17 cellular contexts compared by ENCODE assay signal in the genomic region with DNA sequence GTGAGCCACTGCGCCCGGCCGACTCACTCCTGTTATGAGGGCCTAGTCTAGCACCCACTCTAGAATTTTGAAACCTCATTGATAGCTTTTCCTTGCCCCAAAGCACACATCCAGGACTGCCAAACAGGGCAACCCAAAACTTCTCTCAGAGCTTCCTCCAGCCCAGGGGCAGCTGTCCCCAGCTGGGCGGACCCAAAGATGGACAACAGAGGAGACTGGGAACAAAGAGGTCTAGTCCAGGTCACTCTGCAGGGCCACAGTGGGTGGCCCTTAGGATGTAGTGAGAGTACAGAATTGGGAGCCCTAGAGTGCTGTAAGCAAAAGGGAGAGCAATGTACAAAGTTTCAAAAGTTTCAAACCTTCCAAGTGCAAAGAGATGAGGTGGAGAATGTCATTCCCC. TPM values are rescaled to one million over a fixed set of nuclear protein-coding genes. Genes with fewer than 3 reads are reported as not detected.
DNase-seq lines count a peak whose midpoint lies in the region; ATAC-seq and TF ChIP-seq lines count a peak whose summit lies in the region.
"Had no signal": no experiment of that assay in that cellular context is flagged by ENCODE, and none has a peak within 500 bp of the region (broad histone marks: within the 10 kb centered on the region; RNA-seq: fewer than 3 reads in every experiment).

No MANE protein-coding gene starts in this region.

- no peaks in the 10 kb centered on the region for H3K27me3 ChIP-seq in naive thymus-derived CD4-positive, alpha-beta T cell (ENCODE audit: control insufficient read depth in 2 of 2, insufficient read depth in 2 of 2, low read length in 2 of 2)
- H3K27me3 ChIP-seq in suprapubic skin: peaks cover 13% of the 10 kb centered on the region

- no peaks in the 10 kb centered on the region for H3K9me3 Mint-ChIP-seq in endothelial cell (ENCODE audit: unreplicated experiment)
- no peaks in the 10 kb centered on the region for H3K9me3 Mint-ChIP-seq in naive thymus-derived CD4-positive, alpha-beta T cell
- H3K9me3 Mint-ChIP-seq: stimulated activated memory B cell treated with anti-CD40 and anti-IgM and Interleukin-4, amounts not matched to agents 10 μg/mL and 1 μg/mL and 100 μg/mL, for 72 hours had no signal

- TF ChIP-seq CTCF in endothelial cell (IDR thresholded peaks at IDR 0.05; ENCODE audit: unreplicated experiment): no peak
- TF ChIP-seq CTCF in suprapubic skin (IDR thresholded peaks at IDR 0.05): no peak

- TF ChIP-seq POLR2A in suprapubic skin (IDR thresholded peaks at IDR 0.05): no peak

- H3K27ac ChIP-seq in naive thymus-derived CD4-positive, alpha-beta T cell (ENCODE audit: low read depth, low read length): no peak overlapping the region
- peak overlapping the region; percentile 78 for H3K27ac ChIP-seq in suprapubic skin
- H3K27ac ChIP-seq: HL-60 had no signal

- CTCF ChIA-PET in naive thymus-derived CD4-positive, alpha-beta T cell (lab: Charles Lee): interaction anchor here (1.2 kb wide), 1 partner anchor 24 kb away, joined by 4 read pairs; no protein-coding TSS in a partner anchor

- H3K27me3 Mint-ChIP-seq in T-helper 17 cell (peaks cover 74% of the 10 kb centered on the region), endothelial cell (ENCODE audit: unreplicated experiment) (peaks cover 6% of the 10 kb centered on the region)
- peaks cover 53 to 70% (median 60%) of the 10 kb centered on the region in 5 donors for H3K27me3 Mint-ChIP-seq in naive thymus-derived CD4-positive, alpha-beta T cell

- H3K36me3 Mint-ChIP-seq in T-helper 17 cell (ENCODE audit: low read depth): peaks cover 8% of the 10 kb centered on the region
- peaks cover 4% of the 10 kb centered on the region for H3K36me3 Mint-ChIP-seq in endothelial cell (ENCODE audit: low read depth, unreplicated experiment)
- peaks cover 0 to 5% (median 0%) of the 10 kb centered on the region in 5 donors for H3K36me3 Mint-ChIP-seq in naive thymus-derived CD4-positive, alpha-beta T cell
- H3K36me3 Mint-ChIP-seq: stimulated activated memory B cell treated with anti-CD40 and anti-IgM and Interleukin-4, amounts not matched to agents 10 μg/mL and 1 μg/mL and 100 μg/mL, for 72 hours had no signal

- ATAC-seq in T-helper 17 cell (no peak), HG03520 (IDR thresholded peaks at IDR 0.05; ENCODE audit: unreplicated experiment) (no peak)
- no peak for ATAC-seq in naive thymus-derived CD4-positive, alpha-beta T cell
- ATAC-seq: stimulated activated memory B cell treated with anti-CD40 and anti-IgM and Interleukin-4, amounts not matched to agents 10 μg/mL and 1 μg/mL and 100 μg/mL, for 72 hours had no signal

- H3K27ac Mint-ChIP-seq in T-helper 17 cell: no peak overlapping the region
- H3K27ac Mint-ChIP-seq in endothelial cell (ENCODE audit: unreplicated experiment): no peak overlapping the region
- no peak overlapping the region for H3K27ac Mint-ChIP-seq in naive thymus-derived CD4-positive, alpha-beta T cell
- H3K27ac Mint-ChIP-seq: stimulated activated memory B cell treated with anti-CD40 and anti-IgM and Interleukin-4, amounts not matched to agents 10 μg/mL and 1 μg/mL and 100 μg/mL, for 72 hours had no signal

- H3K4me1 Mint-ChIP-seq in T-helper 17 cell (peaks cover 15% of the 10 kb centered on the region), endothelial cell (ENCODE audit: unreplicated experiment) (peaks cover 60% of the 10 kb centered on the region)
- peaks cover 8 to 23% (median 19%) of the 10 kb centered on the region in 7 donors for H3K4me1 Mint-ChIP-seq in naive thymus-derived CD4-positive, alpha-beta T cell

- DNase-seq in T-helper 17 cell (no peak), endothelial cell (ENCODE audit: low spot score) (no peak), suprapubic skin (ENCODE audit: low spot score in 2 of 2) (no peak), NCI-H446 treated with DMSO at 0.1 percent for 48 hours (lab: John Stamatoyannopoulos, UW) (no peak), mucosa of gallbladder (ENCODE audit: low spot score) (no peak)
- DNase-seq in naive thymus-derived CD4-positive, alpha-beta T cell: no peak
- DNase-seq: cerebellar nuclear complex, foreskin fibroblast, NCI-H526 treated with DMSO at 0.1 percent for 48 hours, occipital lobe, OCI-M1, T1000 had no signal

- no peak overlapping the region for H3K4me3 ChIP-seq in naive thymus-derived CD4-positive, alpha-beta T cell (ENCODE audit: low read length)
- H3K4me3 ChIP-seq in suprapubic skin: peak overlapping the region; percentile 53
- H3K4me3 ChIP-seq: smooth muscle cell had no signal

- intact Hi-C loops in naive thymus-derived CD4-positive, alpha-beta T cell (cut with micrococcal nuclease): no loop called here

- no peaks in the 10 kb centered on the region for H3K36me3 ChIP-seq in naive thymus-derived CD4-positive, alpha-beta T cell (ENCODE audit: control insufficient read depth in 2 of 3, insufficient read depth in 3 of 3, low read length in 3 of 3)
- H3K36me3 ChIP-seq in suprapubic skin: no peaks in the 10 kb centered on the region

- H3K9me3 ChIP-seq in T-helper 17 cell (ENCODE audit: control insufficient read depth, low read length, poor library complexity, severe bottlenecking): no peaks in the 10 kb centered on the region
- H3K9me3 ChIP-seq in naive thymus-derived CD4-positive, alpha-beta T cell (ENCODE audit: control insufficient read depth in 2 of 3, low read length in 3 of 3): no peaks in the 10 kb centered on the region
- H3K9me3 ChIP-seq in suprapubic skin: no peaks in the 10 kb centered on the region

- 87% methylated on average over 4 of the region's 4 CpGs for WGBS in suprapubic skin

- H3K4me3 Mint-ChIP-seq in T-helper 17 cell (peak overlapping the region; percentile 59), endothelial cell (ENCODE audit: unreplicated experiment) (peak overlapping the region; percentile 96)
- peak overlapping the region in 8 of 10 donors; percentile 6 to 71 (median 46) for H3K4me3 Mint-ChIP-seq in naive thymus-derived CD4-positive, alpha-beta T cell

- peaks cover 0 to 4% of the 10 kb centered on the region in 2 donors for H3K4me1 ChIP-seq in naive thymus-derived CD4-positive, alpha-beta T cell (ENCODE audit: control insufficient read depth in 2 of 2, insufficient read depth in 2 of 2, low read length in 2 of 2)
- H3K4me1 ChIP-seq in suprapubic skin: peaks cover 28% of the 10 kb centered on the region

- TF ChIP-seq EP300 in suprapubic skin (IDR thresholded peaks at IDR 0.05): no peak

- POLR2A ChIA-PET in naive thymus-derived CD4-positive, alpha-beta T cell (lab: Charles Lee): no interaction called here

RNA-seq across cellular contexts. Expression of a gene that starts 1.2 kb away (rescaled TPM):
- total RNA-seq in T-helper 17 cell (under 1 TPM in 1 of 2 donors, not detected in 1; 0.20 TPM), endothelial cell (ENCODE audit: unreplicated experiment) (277 TPM), suprapubic skin (10 to 100 TPM; 11.1 to 31.1 (median 17.1) TPM), mucosa of gallbladder (23.2 TPM)
- total RNA-seq in naive thymus-derived CD4-positive, alpha-beta T cell: 1 to 10 TPM in 1 of 5 experiments, under 1 TPM in 3, not detected in 1; 0.02 to 3.4 (median 0.39) TPM
- polyA plus RNA-seq in naive thymus-derived CD4-positive, alpha-beta T cell: not detected
- total RNA-seq: SK-MEL-5, smooth muscle cell had no signal
- polyA plus RNA-seq: smooth muscle cell had no signal
